Comparison of ENCODE assay signal across 9 cellular contexts in genomic region chr5:142749321-142749720, GRCh38. TPM values are rescaled to one million over a fixed set of nuclear protein-coding genes. Genes with fewer than 3 reads are reported as not detected.
DNase-seq lines count a peak whose midpoint lies in the region; ATAC-seq and TF ChIP-seq lines count a peak whose summit lies in the region.
"Had no signal": no experiment of that assay in that cellular context is flagged by ENCODE, and none has a peak within 500 bp of the region (broad histone marks: within the 10 kb centered on the region; RNA-seq: fewer than 3 reads in every experiment).

No MANE protein-coding gene starts in this region.

- ATAC-seq in GM18909 (IDR thresholded peaks at IDR 0.05; ENCODE audit: poor library complexity, unreplicated experiment) (no peak), HG02938 (IDR thresholded peaks at IDR 0.05; ENCODE audit: unreplicated experiment) (no peak), HG03565 (IDR thresholded peaks at IDR 0.05; ENCODE audit: unreplicated experiment) (no peak)

- H3K27me3 ChIP-seq in kidney epithelial cell (ENCODE audit: control insufficient read depth, insufficient read depth, low read length), result no peaks in the 10 kb centered on the region

- H3K36me3 ChIP-seq in kidney epithelial cell (ENCODE audit: control insufficient read depth, insufficient read depth, low read length), result no peaks in the 10 kb centered on the region

- H3K4me3 ChIP-seq in kidney epithelial cell (ENCODE audit: low read depth, low read length), result no peak overlapping the region

- peak; percentile 45 for DNase-seq in DMS53 treated with DMSO at 0.1 percent for 48 hours (lab: John Stamatoyannopoulos, UW; ENCODE audit: unreplicated experiment)
- DNase-seq in Kasumi-1 (lab: John Stamatoyannopoulos, UW), result peak; percentile 36 to 57
- DNase-seq in amniotic epithelial cell (ENCODE audit: low read depth), result peak; percentile 39
- peak; percentile 29 for DNase-seq in kidney epithelial cell (ENCODE audit: low read depth)
- no peak for DNase-seq in 8988T
- DNase-seq: DMS79 treated with DMSO at 0.1 percent for 48 hours had no signal

- no peak for TF ChIP-seq CTCF in kidney epithelial cell (IDR thresholded peaks at IDR 0.05; ENCODE audit: insufficient read depth, low read length, poor library complexity, severe bottlenecking)

RNA-seq across cellular contexts. Expression of gene ARHGAP26, which starts 20.9 kb away (rescaled TPM):
- total RNA-seq in kidney epithelial cell, result 4.5 and 8.6 TPM in 2 replicates
